Comparison of ENCODE assay signal across 22 cellular contexts in the genomic region with DNA sequence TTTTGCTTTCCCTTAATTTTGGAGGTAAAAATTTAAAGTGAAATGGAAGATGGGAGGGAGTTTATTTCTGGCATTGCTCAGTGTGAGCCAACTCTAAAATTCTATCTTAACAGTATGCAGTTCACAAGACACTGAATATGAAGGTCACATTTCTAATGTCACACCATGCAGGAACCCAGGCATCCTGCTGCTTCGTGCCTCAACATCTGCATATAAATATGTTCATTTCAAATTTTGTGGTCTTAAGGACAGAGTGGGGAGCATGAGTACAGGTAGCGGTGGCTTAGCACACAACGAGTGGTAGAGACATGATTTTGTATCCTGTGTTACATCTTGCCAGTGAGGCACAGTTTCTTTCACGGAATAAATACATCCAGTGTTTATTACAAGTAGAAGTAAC.
A peak's percentile ranks its signal among the peaks of the same experiment; 100 is the strongest.
DNase-seq lines count a peak whose midpoint lies in the region; ATAC-seq lines count a peak whose summit lies in the region.
"Had no signal": no experiment of that assay in that cellular context is flagged by ENCODE, and none has a peak within 500 bp of the region (broad histone marks: within the 10 kb centered on the region; RNA-seq: fewer than 3 reads in every experiment).

No MANE protein-coding gene starts in this region.

- peak overlapping the region; percentile 17 for H3K27ac Mint-ChIP-seq in activated T-cell treated with anti-CD3 and anti-CD28 coated beads, Interleukin-2, amount 50 U/mL, for 72 hours
- H3K27ac Mint-ChIP-seq in T-cell = peak overlapping the region; percentile 87 to 94
- peak overlapping the region; percentile 4 for H3K27ac Mint-ChIP-seq in activated naive CD8-positive, alpha-beta T cell treated with anti-CD3 and anti-CD28 coated beads, Interleukin-2, amount 50 U/mL, for 24 hours
- peak overlapping the region; percentile 41 for H3K27ac Mint-ChIP-seq in stimulated activated naive CD8-positive, alpha-beta T cell treated with anti-CD3 and anti-CD28 coated beads, Interleukin-15, Interleukin-2, amounts not matched to agents 100 ng/mL and 50 ng/mL, for 24 hours
- H3K27ac Mint-ChIP-seq: activated B cell treated with CpG ODN at 0.5 μM for 24 hours; activated T-helper 1 cell treated with anti-CD3 and anti-CD28 coated beads, Interleukin-12 subunit alpha, Interleukin-12 subunit beta, Interleukin-2, Interleukin-4 antibody, amounts not matched to agents 30 ng/mL and 10 ng/mL and 1 ng/mL, durations not matched to agents 14 hours and 24 hours and 36 hours; B cell had no signal

- CTCF ChIA-PET in T-cell (lab: Charles Lee) = interaction anchor here (0.6 to 0.7 kb wide), 4 partner anchors 63 to 308 kb away, joined by 3 to 4 read pairs (median 3); no protein-coding TSS in a partner anchor

- peak overlapping the region; percentile 6 to 20 for H3K4me3 Mint-ChIP-seq in activated T-cell treated with anti-CD3 and anti-CD28 coated beads, Interleukin-2, amount 50 U/mL, for 72 hours
- H3K4me3 Mint-ChIP-seq in T-cell = peak overlapping the region in 2 of 3 donors; percentile 53 to 74
- no peak overlapping the region for H3K4me3 Mint-ChIP-seq in activated naive CD8-positive, alpha-beta T cell treated with anti-CD3 and anti-CD28 coated beads, Interleukin-2, amount 50 U/mL, for 24 hours
- H3K4me3 Mint-ChIP-seq in stimulated activated naive CD8-positive, alpha-beta T cell treated with anti-CD3 and anti-CD28 coated beads, Interleukin-15, Interleukin-2, amounts not matched to agents 100 ng/mL and 50 ng/mL, for 24 hours = no peak overlapping the region
- H3K4me3 Mint-ChIP-seq: activated B cell treated with CpG ODN at 0.5 μM for 24 hours; activated T-helper 1 cell treated with anti-CD3 and anti-CD28 coated beads, Interleukin-12 subunit alpha, Interleukin-12 subunit beta, Interleukin-2, Interleukin-4 antibody, amounts not matched to agents 30 ng/mL and 10 ng/mL and 1 ng/mL, durations not matched to agents 14 hours and 24 hours and 36 hours; B cell had no signal

- H3K9me3 Mint-ChIP-seq in activated T-cell treated with anti-CD3 and anti-CD28 coated beads, Interleukin-2, amount 50 U/mL, for 72 hours = peaks cover 0 to 2% of the 10 kb centered on the region in 2 donors
- H3K9me3 Mint-ChIP-seq in T-cell = peaks cover 0 to 3% (median 0%) of the 10 kb centered on the region in 3 donors
- no peaks in the 10 kb centered on the region for H3K9me3 Mint-ChIP-seq in activated naive CD8-positive, alpha-beta T cell treated with anti-CD3 and anti-CD28 coated beads, Interleukin-2, amount 50 U/mL, for 24 hours
- H3K9me3 Mint-ChIP-seq in stimulated activated naive CD8-positive, alpha-beta T cell treated with anti-CD3 and anti-CD28 coated beads, Interleukin-15, Interleukin-2, amounts not matched to agents 100 ng/mL and 50 ng/mL, for 24 hours = no peaks in the 10 kb centered on the region
- H3K9me3 Mint-ChIP-seq: activated B cell treated with CpG ODN at 0.5 μM for 24 hours had no signal

- H3K27me3 Mint-ChIP-seq in activated T-cell treated with anti-CD3 and anti-CD28 coated beads, Interleukin-2, amount 50 U/mL, for 72 hours (ENCODE audit: low read depth) = no peaks in the 10 kb centered on the region
- H3K27me3 Mint-ChIP-seq in T-cell = no peaks in the 10 kb centered on the region
- no peaks in the 10 kb centered on the region for H3K27me3 Mint-ChIP-seq in activated naive CD8-positive, alpha-beta T cell treated with anti-CD3 and anti-CD28 coated beads, Interleukin-2, amount 50 U/mL, for 24 hours
- no peaks in the 10 kb centered on the region for H3K27me3 Mint-ChIP-seq in stimulated activated naive CD8-positive, alpha-beta T cell treated with anti-CD3 and anti-CD28 coated beads, Interleukin-15, Interleukin-2, amounts not matched to agents 100 ng/mL and 50 ng/mL, for 24 hours

- POLR2A ChIA-PET in T-cell (lab: Charles Lee) = no interaction called here

- H3K4me1 Mint-ChIP-seq in activated T-cell treated with anti-CD3 and anti-CD28 coated beads, Interleukin-2, amount 50 U/mL, for 72 hours (ENCODE audit: low read depth) = peaks cover 58% of the 10 kb centered on the region
- H3K4me1 Mint-ChIP-seq in T-cell = peaks cover 68 to 76% (median 73%) of the 10 kb centered on the region in 3 donors
- peaks cover 55% of the 10 kb centered on the region for H3K4me1 Mint-ChIP-seq in activated naive CD8-positive, alpha-beta T cell treated with anti-CD3 and anti-CD28 coated beads, Interleukin-2, amount 50 U/mL, for 24 hours
- peaks cover 60% of the 10 kb centered on the region for H3K4me1 Mint-ChIP-seq in stimulated activated naive CD8-positive, alpha-beta T cell treated with anti-CD3 and anti-CD28 coated beads, Interleukin-15, Interleukin-2, amounts not matched to agents 100 ng/mL and 50 ng/mL, for 24 hours (ENCODE audit: low read depth)

- no peaks in the 10 kb centered on the region for H3K36me3 Mint-ChIP-seq in activated T-cell treated with anti-CD3 and anti-CD28 coated beads, Interleukin-2, amount 50 U/mL, for 72 hours (ENCODE audit: insufficient read depth in 2 of 2)
- no peaks in the 10 kb centered on the region for H3K36me3 Mint-ChIP-seq in T-cell
- H3K36me3 Mint-ChIP-seq in activated naive CD8-positive, alpha-beta T cell treated with anti-CD3 and anti-CD28 coated beads, Interleukin-2, amount 50 U/mL, for 24 hours (ENCODE audit: low read depth) = no peaks in the 10 kb centered on the region
- H3K36me3 Mint-ChIP-seq in stimulated activated naive CD8-positive, alpha-beta T cell treated with anti-CD3 and anti-CD28 coated beads, Interleukin-15, Interleukin-2, amounts not matched to agents 100 ng/mL and 50 ng/mL, for 24 hours (ENCODE audit: low read depth) = no peaks in the 10 kb centered on the region

- DNase-seq in activated T-cell treated with anti-CD3 and anti-CD28 coated beads, Interleukin-2, amount 50 U/mL, for 72 hours = no peak
- DNase-seq in activated T-cell treated with anti-CD3 and anti-CD28 coated beads, Interleukin-2, amount 50 U/mL, for 48 hours = no peak
- DNase-seq in T-cell = no peak
- DNase-seq in activated naive CD8-positive, alpha-beta T cell treated with anti-CD3 and anti-CD28 coated beads, Interleukin-2, amount 50 U/mL, for 24 hours = no peak
- DNase-seq: activated B cell treated with CpG ODN at 0.5 μM for 24 hours; Caco-2; effector CD8-positive, alpha-beta T cell; erythroblast; GDM1; H7; kidney; MG63; NCI-H1417 treated with DMSO at 0.1 percent for 48 hours; NCI-H2081 treated with DMSO at 0.1 percent for 48 hours; NCI-H345; tibial artery had no signal

- no peak for ATAC-seq in activated T-cell treated with anti-CD3 and anti-CD28 coated beads, Interleukin-2, amount 50 U/mL, for 72 hours (replicated peaks in 1 of 2)
- ATAC-seq in T-cell (replicated peaks in 1 of 4) (peak in 2 of 4 experiments; percentile 28 to 33), HG03025 (IDR thresholded peaks at IDR 0.05; ENCODE audit: low FRiP score, unreplicated experiment) (no peak), GM18867 (IDR thresholded peaks at IDR 0.05; ENCODE audit: unreplicated experiment) (no peak), HG03175 (IDR thresholded peaks at IDR 0.05; ENCODE audit: unreplicated experiment) (no peak)
- peak; percentile 77 for ATAC-seq in activated naive CD8-positive, alpha-beta T cell treated with anti-CD3 and anti-CD28 coated beads, Interleukin-2, amount 50 U/mL, for 24 hours

Comparison
In these comparisons a context has a peak if more than half of its experiments do, and no peak if none do; other contexts are left out.
1. H3K27ac Mint-ChIP-seq: peak in every context shown above with its lines; median percentile 90 in T-cell; 41 in stimulated activated naive CD8-positive, alpha-beta T cell treated with anti-CD3 and anti-CD28 coated beads, Interleukin-15, Interleukin-2, amounts not matched to agents 100 ng/mL and 50 ng/mL, for 24 hours; 17 in activated T-cell treated with anti-CD3 and anti-CD28 coated beads, Interleukin-2, amount 50 U/mL, for 72 hours; 4 in activated naive CD8-positive, alpha-beta T cell treated with anti-CD3 and anti-CD28 coated beads, Interleukin-2, amount 50 U/mL, for 24 hours.
2. H3K4me3 Mint-ChIP-seq: peak in activated T-cell treated with anti-CD3 and anti-CD28 coated beads, Interleukin-2, amount 50 U/mL, for 72 hours (2 of 2) and T-cell (2 of 3); none in activated naive CD8-positive, alpha-beta T cell treated with anti-CD3 and anti-CD28 coated beads, Interleukin-2, amount 50 U/mL, for 24 hours (single experiment) and stimulated activated naive CD8-positive, alpha-beta T cell treated with anti-CD3 and anti-CD28 coated beads, Interleukin-15, Interleukin-2, amounts not matched to agents 100 ng/mL and 50 ng/mL, for 24 hours (single experiment).